In genomic region chr10:129958686-129959543, GRCh38 we compare ENCODE assay signal across 8 cellular contexts. TPM values are rescaled to one million over a fixed set of nuclear protein-coding genes. Genes with fewer than 3 reads are reported as not detected.
DNase-seq lines count a peak whose midpoint lies in the region; ATAC-seq, FAIRE-seq and TF ChIP-seq lines count a peak whose summit lies in the region.
"Had no signal": no experiment of that assay in that cellular context is flagged by ENCODE, and none has a peak within 500 bp of the region (broad histone marks: within the 10 kb centered on the region; RNA-seq: fewer than 3 reads in every experiment).

No MANE protein-coding gene starts in this region.

- H3K27ac ChIP-seq in right cardiac atrium (ENCODE audit: low read length), result peak overlapping the region; percentile 68

- H3K4me3 ChIP-seq in right cardiac atrium (ENCODE audit: low read length), result peak overlapping the region; percentile 75
- peak overlapping the region; percentile 90 for H3K4me3 ChIP-seq in skeletal muscle satellite cell (ENCODE audit: low read length)

- H3K9me3 ChIP-seq in right cardiac atrium (ENCODE audit: control insufficient read depth, low read length) (no peaks in the 10 kb centered on the region), skeletal muscle satellite cell (replicated peaks; ENCODE audit: low read length) (no peaks in the 10 kb centered on the region)

- POLR2A ChIA-PET in activated CD4-positive, alpha-beta memory T cell treated with anti-CD3 and anti-CD28 coated beads for 36 hours (lab: Charles Lee), result no interaction called here

- peaks cover 67% of the 10 kb centered on the region for H3K27me3 Mint-ChIP-seq in activated CD4-positive, alpha-beta memory T cell treated with anti-CD3 and anti-CD28 coated beads for 36 hours

- peak overlapping the region; percentile 70 for H3K4me2 ChIP-seq in skeletal muscle satellite cell (ENCODE audit: low read length)

- FAIRE-seq in RCC 7860 (lab: Jason Lieb, UNC), result no peak
- FAIRE-seq: GM12892 had no signal

- H3K4me1 Mint-ChIP-seq in activated CD4-positive, alpha-beta memory T cell treated with anti-CD3 and anti-CD28 coated beads for 36 hours (ENCODE audit: low read depth), result peaks cover 17% of the 10 kb centered on the region

- H3K4me3 Mint-ChIP-seq in activated CD4-positive, alpha-beta memory T cell treated with anti-CD3 and anti-CD28 coated beads for 36 hours, result peak overlapping the region; percentile 57

- H3K36me3 ChIP-seq in skeletal muscle satellite cell (ENCODE audit: insufficient read depth, low read length), result peaks cover 9% of the 10 kb centered on the region

- CTCF ChIA-PET in activated CD4-positive, alpha-beta memory T cell treated with anti-CD3 and anti-CD28 coated beads for 36 hours (lab: Charles Lee), result interaction anchor here (1.6 kb wide), 1 partner anchor 12 kb away, joined by 5 read pairs; no protein-coding TSS in a partner anchor

- 11% methylated on average over 98 of the region's 99 CpGs for WGBS in right cardiac atrium

- intact Hi-C loops in activated CD4-positive, alpha-beta memory T cell treated with anti-CD3 and anti-CD28 coated beads for 36 hours (cut with micrococcal nuclease), result no loop called here
- intact Hi-C loops in right cardiac atrium (cut with DNase I), result no loop called here

- TF ChIP-seq CTCF in GM10266 (IDR thresholded peaks at IDR 0.05; ENCODE audit: control insufficient read depth, insufficient read depth, low read depth, missing control alignments), result no peak

- peak; percentile 50 for DNase-seq in GM10266 (ENCODE audit: extremely low spot score)
- no peak for DNase-seq in activated CD4-positive, alpha-beta memory T cell treated with anti-CD3 and anti-CD28 coated beads for 36 hours
- peak in 2 of 3 donors; percentile 53 to 66 for DNase-seq in right cardiac atrium
- no peak for DNase-seq in RCC 7860 (ENCODE audit: low spot score)
- DNase-seq in SKM-1 treated with dmso at 0.1 percent for 144 hours (lab: John Stamatoyannopoulos, UW; ENCODE audit: unreplicated experiment), result no peak

- no peaks in the 10 kb centered on the region for H3K4me1 ChIP-seq in right cardiac atrium (ENCODE audit: control insufficient read depth, insufficient read depth, low read length)
- H3K4me1 ChIP-seq in skeletal muscle satellite cell (ENCODE audit: control insufficient read depth, insufficient read depth, low read length), result peaks cover 45% of the 10 kb centered on the region

- peak overlapping the region; percentile 56 for H3K27ac Mint-ChIP-seq in activated CD4-positive, alpha-beta memory T cell treated with anti-CD3 and anti-CD28 coated beads for 36 hours

- peak overlapping the region; percentile 89 for H3K9ac ChIP-seq in skeletal muscle satellite cell (ENCODE audit: low read depth, low read length)

- no peaks in the 10 kb centered on the region for H3K9me3 Mint-ChIP-seq in activated CD4-positive, alpha-beta memory T cell treated with anti-CD3 and anti-CD28 coated beads for 36 hours

- H3K27me3 ChIP-seq in right cardiac atrium (ENCODE audit: control insufficient read depth, insufficient read depth) (no peaks in the 10 kb centered on the region), skeletal muscle satellite cell (ENCODE audit: control insufficient read depth, insufficient read depth, low read length) (peaks cover 17% of the 10 kb centered on the region)

- H3K36me3 Mint-ChIP-seq in activated CD4-positive, alpha-beta memory T cell treated with anti-CD3 and anti-CD28 coated beads for 36 hours, result no peaks in the 10 kb centered on the region

- ATAC-seq in right cardiac atrium (peak in 1 of 2 donors; percentile 15), GM19463 (IDR thresholded peaks at IDR 0.05; ENCODE audit: unreplicated experiment) (no peak)

RNA-seq across cellular contexts. Expression of gene EBF3, which starts 5.2 kb away (rescaled TPM):
- not detected for total RNA-seq in activated CD4-positive, alpha-beta memory T cell treated with anti-CD3 and anti-CD28 coated beads for 36 hours
- 1 to 10 TPM; 4.4 to 9.7 (median 7.7) TPM for total RNA-seq in right cardiac atrium
- 8.5 TPM for polyA plus RNA-seq in right cardiac atrium
- total RNA-seq in skeletal muscle satellite cell (2012; rRNA removed), result 12.9 and 16.2 TPM in 2 replicates

Comparison
In these comparisons a context has a peak if more than half of its experiments do, and no peak if none do; other contexts are left out.
1. DNase-seq: peak in GM10266 (single experiment) and right cardiac atrium (2 of 3); none in activated CD4-positive, alpha-beta memory T cell treated with anti-CD3 and anti-CD28 coated beads for 36 hours (single experiment), RCC 7860 (single experiment) and SKM-1 treated with dmso at 0.1 percent for 144 hours (single experiment).
2. RNA of gene EBF3, which starts 5.2 kb away (total RNA-seq): 4.4 to 9.7 TPM in right cardiac atrium; not detected in activated CD4-positive, alpha-beta memory T cell treated with anti-CD3 and anti-CD28 coated beads for 36 hours; every median in the first group is over 4 times any median in the second.